In the genomic region with DNA sequence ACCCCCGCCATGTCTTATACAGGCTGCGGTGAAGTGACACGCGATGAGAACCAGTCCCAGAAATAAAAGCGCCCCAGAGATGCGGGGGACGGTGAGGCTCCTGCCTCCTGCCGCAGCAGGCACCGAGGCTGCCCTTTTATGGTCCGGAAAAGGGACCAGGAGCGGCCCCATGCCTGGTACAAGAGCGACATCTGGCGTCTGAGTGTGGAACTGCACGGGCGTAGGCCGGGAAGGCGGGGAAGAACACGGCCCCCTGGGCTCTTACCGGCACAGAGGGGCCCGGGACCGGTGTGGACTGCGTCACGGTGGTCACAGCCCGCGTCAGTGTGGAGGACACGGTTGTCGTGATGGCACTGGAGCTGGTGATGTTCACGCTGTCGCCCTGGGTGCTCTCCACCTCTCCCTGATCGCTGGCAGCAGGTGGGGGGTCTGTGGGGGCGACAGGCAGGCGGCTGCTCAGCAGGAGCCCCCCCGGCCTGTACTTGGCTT, we compare ENCODE assay signal across 7 cellular contexts. TPM values are rescaled to one million over a fixed set of nuclear protein-coding genes. Genes with fewer than 3 reads are reported as not detected.
DNase-seq lines count a peak whose midpoint lies in the region; ATAC-seq, FAIRE-seq and TF ChIP-seq lines count a peak whose summit lies in the region.

No MANE protein-coding gene starts in this region.

- peak overlapping the region; percentile 69 to 87 for H4K8ac ChIP-seq in IMR-90 (ENCODE audit: low read depth in 2 of 2, low read length in 2 of 2)

- no peaks in the 10 kb centered on the region for H3K9me3 Mint-ChIP-seq in T-helper 2 cell treated with Interferon-gamma antibody and Interleukin-4, amounts not matched to agents 5 μg/mL and 100 μg/mL, for 36 hours

- peak overlapping the region; percentile 78 for H2AFZ ChIP-seq in IMR-90 (replicated peaks; ENCODE audit: low read length, poor library complexity)

- no peak overlapping the region for H3K56ac ChIP-seq in IMR-90 (ENCODE audit: extremely low read depth, insufficient read depth, low read length)

- H3K27me3 Mint-ChIP-seq in T-helper 2 cell treated with Interferon-gamma antibody and Interleukin-4, amounts not matched to agents 5 μg/mL and 100 μg/mL, for 36 hours (ENCODE audit: low read depth): no peaks in the 10 kb centered on the region

- H3K9me1 ChIP-seq in IMR-90 (ENCODE audit: insufficient read depth, low read length): no peaks in the 10 kb centered on the region

- H2AK5ac ChIP-seq in IMR-90 (ENCODE audit: low read depth, low read length): peak overlapping the region; percentile 92

- peak overlapping the region; percentile 31 for H4K91ac ChIP-seq in IMR-90 (ENCODE audit: insufficient read depth, low read depth, low read length)

- peaks cover 0 to 6% of the 10 kb centered on the region in 2 experiments; a peak in 2 of 4 replicates for H3K79me1 ChIP-seq in IMR-90 (ENCODE audit: low read depth in 1 of 2, low read length in 2 of 2)

- H3K36me3 Mint-ChIP-seq in T-helper 2 cell treated with Interferon-gamma antibody and Interleukin-4, amounts not matched to agents 5 μg/mL and 100 μg/mL, for 36 hours (ENCODE audit: low read depth): peaks cover 39% of the 10 kb centered on the region

- H3K4me1 Mint-ChIP-seq in T-helper 2 cell treated with Interferon-gamma antibody and Interleukin-4, amounts not matched to agents 5 μg/mL and 100 μg/mL, for 36 hours (ENCODE audit: low read depth): peaks cover 4% of the 10 kb centered on the region

- no peaks in the 10 kb centered on the region for H4K20me1 ChIP-seq in IMR-90 (ENCODE audit: insufficient read depth, low read length)

- no peak overlapping the region; the same call in 1 of the 2 replicates for H3K18ac ChIP-seq in IMR-90 (ENCODE audit: low read depth, low read length)

- H3K4ac ChIP-seq in IMR-90 (ENCODE audit: low read depth, low read length): peak overlapping the region; percentile 72

- H2AK9ac ChIP-seq in IMR-90 (replicated peaks; ENCODE audit: low read depth, low read length, poor library complexity): peak overlapping the region; percentile 93

- H4K5ac ChIP-seq in IMR-90 (ENCODE audit: low read depth, low read length): peak overlapping the region; percentile 47; the same call in 1 of the 2 replicates

- no peak overlapping the region for H3K4me3 ChIP-seq in IMR-90 (ENCODE audit: insufficient read depth, low read depth, low read length)
- H3K4me3 ChIP-seq in small intestine (ENCODE audit: low read depth in 1 of 2, low read length in 2 of 2): no peak overlapping the region

- DNase-seq in GM13977 (ENCODE audit: low spot score) (peak; percentile 91), IMR-90 (peak; percentile 50), anterior cingulate cortex (lab: John Stamatoyannopoulos, UW) (peak in 49 of 58 donors; percentile 5 to 72 (median 42)), hippocampal formation (lab: John Stamatoyannopoulos, UW) (peak; percentile 8 to 31), small intestine (peak; percentile 48)
- peak; percentile 62 for DNase-seq in T-helper 2 cell treated with Interferon-gamma antibody and Interleukin-4, amounts not matched to agents 5 μg/mL and 100 μg/mL, for 36 hours (ENCODE audit: low spot score)

- no peak overlapping the region for H3K4me3 Mint-ChIP-seq in T-helper 2 cell treated with Interferon-gamma antibody and Interleukin-4, amounts not matched to agents 5 μg/mL and 100 μg/mL, for 36 hours

- H3K4me1 ChIP-seq in IMR-90 (ENCODE audit: control insufficient read depth, insufficient read depth, low read length) (peaks cover 4% of the 10 kb centered on the region), small intestine (ENCODE audit: control insufficient read depth in 2 of 2, insufficient read depth in 1 of 2, low read depth in 1 of 2, low read length in 1 of 2) (no peaks in the 10 kb centered on the region)

- H2BK120ac ChIP-seq in IMR-90 (ENCODE audit: low read depth, low read length): no peak overlapping the region; the same call in 1 of the 2 replicates

- TF ChIP-seq POLR2A in IMR-90 (IDR thresholded peaks at IDR 0.05; ENCODE audit: low read depth, low read length): no peak

- BruUV-seq in IMR-90 (replicated peaks; lab: Mats Ljungman, UMichigan): no TSS peak

- H2BK20ac ChIP-seq in IMR-90 (ENCODE audit: low read depth, low read length): no peak overlapping the region

- no peaks in the 10 kb centered on the region for H3K9me3 ChIP-seq in IMR-90 (ENCODE audit: control insufficient read depth, insufficient read depth, low read length)
- H3K9me3 ChIP-seq in small intestine (ENCODE audit: control insufficient read depth, low read depth): no peaks in the 10 kb centered on the region

- H3K14ac ChIP-seq in IMR-90 (replicated peaks; ENCODE audit: low read depth, low read length): peak overlapping the region; percentile 19; the same call in 1 of the 2 replicates

- 24% methylated on average over 12 of the region's 33 CpGs; no CpG with 5 or more reads in 1 of the 2 experiments for WGBS in IMR-90 (ENCODE audit: extremely low coverage in 2 of 2, insufficient read length in 1 of 2), 2 experiments
- 21 to 30% (median 24%) methylated on average over 20 to 33 of the region's 33 CpGs for WGBS in small intestine, 3 donors

- H3K27ac ChIP-seq in IMR-90 (ENCODE audit: insufficient read depth, low read length) (peak overlapping the region; percentile 61), small intestine (ENCODE audit: low read depth in 1 of 2, low read length in 1 of 2) (peak overlapping the region in 1 of 2 donors; percentile 71)

- FAIRE-seq in small intestine (lab: Jason Lieb, UNC): no peak

- no peak overlapping the region for H3K4me2 ChIP-seq in IMR-90 (ENCODE audit: low read depth, low read length)

- no peak overlapping the region for H2BK15ac ChIP-seq in IMR-90 (ENCODE audit: low read depth, low read length)

- POLR2A ChIA-PET in IMR-90 (lab: Charles Lee; ENCODE audit: unreplicated experiment): no interaction called here

- in situ Hi-C loops in GM13977 (cut with MboI; ENCODE audit: low pct_unique_long_range_greater_than_20kb, low sequenced_read_pairs, unreplicated experiment) (no loop called here), IMR-90 (cut with MboI; ENCODE audit: low sequenced_read_pairs) (no loop called here)

- CTCF ChIA-PET in IMR-90 (lab: Yijun Ruan, JAX): no interaction called here

- TF ChIP-seq RAD21 in IMR-90 (IDR thresholded peaks at IDR 0.05; ENCODE audit: low read length): peak; percentile 82

- peak overlapping the region; percentile 30 for H2BK5ac ChIP-seq in IMR-90 (ENCODE audit: low read depth, low read length, poor library complexity, severe bottlenecking)

- TF ChIP-seq CTCF in GM13977 (IDR thresholded peaks at IDR 0.05; ENCODE audit: extremely low read depth, insufficient read depth, missing control alignments): peak; percentile 98
- peak; percentile 85 for TF ChIP-seq CTCF in IMR-90 (conservative IDR thresholded peaks at IDR 0.05; ENCODE audit: low read depth, low read length)

- dilution Hi-C loops in IMR-90 (cut with HindIII; ENCODE audit: low sequenced_read_pairs, unreplicated experiment): no loop called here

- ATAC-seq in IMR-90 (ENCODE audit: low read depth): peak; percentile 92
- ATAC-seq in HG03457 (IDR thresholded peaks at IDR 0.05; ENCODE audit: unreplicated experiment): no peak

- H3K27ac Mint-ChIP-seq in T-helper 2 cell treated with Interferon-gamma antibody and Interleukin-4, amounts not matched to agents 5 μg/mL and 100 μg/mL, for 36 hours: peak overlapping the region; percentile 31

- intact Hi-C loops in IMR-90 (cut with micrococcal nuclease): loop anchor here (1.0 kb wide), 1 partner anchor 189 kb away; the partner anchor contains the start of gene PLXNB3

- no peaks in the 10 kb centered on the region for H3K27me3 ChIP-seq in IMR-90 (ENCODE audit: control insufficient read depth, insufficient read depth, low read length)
- no peaks in the 10 kb centered on the region for H3K27me3 ChIP-seq in small intestine (ENCODE audit: control insufficient read depth in 2 of 2, insufficient read depth in 2 of 2, low read length in 2 of 2)

- peaks cover 75% of the 10 kb centered on the region for H3K36me3 ChIP-seq in IMR-90 (ENCODE audit: control insufficient read depth, insufficient read depth, low read length)
- peaks cover 16 to 18% of the 10 kb centered on the region in 2 donors for H3K36me3 ChIP-seq in small intestine (ENCODE audit: control insufficient read depth in 2 of 2, insufficient read depth in 2 of 2, low read length in 2 of 2)

- H3K23ac ChIP-seq in IMR-90 (ENCODE audit: low read depth, low read length): no peak overlapping the region

- H3K9ac ChIP-seq in IMR-90 (ENCODE audit: low read depth, low read length): peak overlapping the region; percentile 26; the same call in 1 of the 2 replicates

TF ChIP-seq in IMR-90, 13 proteins besides CTCF, POLR2A, EP300 and RAD21 (continues in another document):
- TF ChIP-seq BHLHE40 (IDR thresholded peaks at IDR 0.05; ENCODE audit: low read depth, low read length) (no peak), MXI1 (IDR thresholded peaks at IDR 0.05; ENCODE audit: borderline replicate concordance, low read depth, low read length) (no peak), SMC3 (IDR thresholded peaks at IDR 0.05; ENCODE audit: low read depth, low read length) (peak; percentile 61)

RNA-seq across cellular contexts. Expression of gene RENBP, which starts 8.9 kb away (rescaled TPM):
- total RNA-seq in IMR-90 (2012; rRNA removed): 0.18 TPM in 1 of 2 replicates, not detected in the other
- polyA plus RNA-seq in IMR-90 (2012; rRNA removed) (0.10 and 0.15 TPM in 2 replicates), small intestine (10 to 100 TPM in 2 of 3 donors, 1 to 10 TPM in 1; 5.1 to 32.4 (median 11.3) TPM)
- polyA plus RNA-seq in IMR-90 (2012; cell fraction: cytosol; rRNA removed): 0.13 TPM in 1 of 2 replicates, not detected in the other
- polyA plus RNA-seq in IMR-90 (2012; cell fraction: nucleus; rRNA removed; ENCODE audit: low replicate concordance): 0.35 and 0.52 TPM in 2 replicates

RNA-seq across cellular contexts. Expression of gene HCFC1, which starts 18.2 kb away (rescaled TPM):
- 3.2 and 4.4 TPM in 2 replicates for total RNA-seq in IMR-90 (2012; rRNA removed)
- polyA plus RNA-seq in IMR-90 (2012; rRNA removed): 17.6 and 19.0 TPM in 2 replicates
- 12.9 and 16.8 TPM in 2 replicates for polyA plus RNA-seq in IMR-90 (2012; cell fraction: cytosol; rRNA removed)
- 21.4 and 46.2 TPM in 2 replicates for polyA plus RNA-seq in IMR-90 (2012; cell fraction: nucleus; rRNA removed; ENCODE audit: low replicate concordance)
- polyA plus RNA-seq in small intestine: 10 to 100 TPM in 1 of 3 donors, 1 to 10 TPM in 2; 7.6 to 29.6 (median 9.5) TPM

RNA-seq across cellular contexts. Expression of gene NAA10, which starts 18.5 kb away (rescaled TPM):
- 98.6 and 118 TPM in 2 replicates for total RNA-seq in IMR-90 (2012; rRNA removed)
- polyA plus RNA-seq in IMR-90 (2012; rRNA removed): 150 and 172 TPM in 2 replicates
- 86.7 and 192 TPM in 2 replicates for polyA plus RNA-seq in IMR-90 (2012; cell fraction: cytosol; rRNA removed)
- polyA plus RNA-seq in IMR-90 (2012; cell fraction: nucleus; rRNA removed; ENCODE audit: low replicate concordance): 176 and 320 TPM in 2 replicates
- polyA plus RNA-seq in small intestine: 100 to 1,000 TPM; 105 to 152 (median 109) TPM

RNA-seq across cellular contexts. Expression of gene TMEM187, which starts 19.2 kb away (rescaled TPM):
- 2.8 and 3.4 TPM in 2 replicates for total RNA-seq in IMR-90 (2012; rRNA removed)
- polyA plus RNA-seq in IMR-90 (2012; rRNA removed): 6.2 and 6.3 TPM in 2 replicates
- polyA plus RNA-seq in IMR-90 (2012; cell fraction: cytosol; rRNA removed): 4.8 and 12.1 TPM in 2 replicates
- 3.3 and 9.5 TPM in 2 replicates for polyA plus RNA-seq in IMR-90 (2012; cell fraction: nucleus; rRNA removed; ENCODE audit: low replicate concordance)
- 10 to 100 TPM in 1 of 3 donors, 1 to 10 TPM in 2; 4.2 to 10.1 (median 4.3) TPM for polyA plus RNA-seq in small intestine

RNA-seq across cellular contexts. Expression of gene ARHGAP4, which starts 27.3 kb away (rescaled TPM):
- 0.18 and 0.28 TPM in 2 replicates for total RNA-seq in IMR-90 (2012; rRNA removed)
- polyA plus RNA-seq in IMR-90 (2012; rRNA removed): 0.72 and 0.79 TPM in 2 replicates
- 0.11 and 0.22 TPM in 2 replicates for polyA plus RNA-seq in IMR-90 (2012; cell fraction: cytosol; rRNA removed)
- polyA plus RNA-seq in IMR-90 (2012; cell fraction: nucleus; rRNA removed; ENCODE audit: low replicate concordance): 3.0 and 7.9 TPM in 2 replicates
- polyA plus RNA-seq in small intestine: 10 to 100 TPM; 40.9 to 63.0 (median 57.1) TPM

Comparison
In these comparisons a context has a peak if more than half of its experiments do, and no peak if none do; other contexts are left out.
1. DNase-seq: peak in every context shown above with its lines; median percentile 91 in GM13977; 62 in T-helper 2 cell treated with Interferon-gamma antibody and Interleukin-4, amounts not matched to agents 5 μg/mL and 100 μg/mL, for 36 hours; 50 in IMR-90; 48 in small intestine; 42 in anterior cingulate cortex; 20 in hippocampal formation.
2. RNA of gene RENBP, which starts 8.9 kb away (polyA plus RNA-seq): 5.1 to 32.4 TPM in small intestine; 0.10 to 0.52 TPM in IMR-90; every median in the first group is over 4 times any median in the second.